ENCODE assay signal across 9 cellular contexts in the genomic region with DNA sequence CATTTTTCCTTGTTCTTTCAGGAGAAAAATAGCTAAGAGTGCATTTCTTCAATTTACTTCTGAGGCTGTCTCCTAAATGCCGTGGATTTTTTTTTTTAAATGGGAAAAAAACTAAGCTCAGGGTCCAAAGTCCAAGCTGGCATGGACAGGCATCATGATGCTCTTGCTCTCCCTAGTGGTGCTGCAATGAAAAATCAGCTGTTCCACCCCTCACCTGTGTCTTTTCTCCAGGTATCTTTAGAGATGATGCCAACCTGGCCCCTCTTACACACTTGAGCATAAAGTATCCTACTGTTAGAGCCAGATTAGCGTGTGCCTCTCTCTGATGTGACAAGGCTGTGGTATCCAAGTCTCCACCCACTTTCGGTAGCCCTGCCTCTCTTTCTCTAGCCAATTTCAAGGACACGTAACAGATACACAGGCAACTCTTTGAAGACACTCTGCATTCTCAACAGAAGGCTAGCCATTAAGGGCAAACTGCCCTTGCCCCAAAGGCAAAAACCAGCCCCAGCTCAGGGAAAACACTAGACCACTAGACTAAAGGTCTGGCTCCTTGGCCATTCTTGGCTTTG.
DNase-seq lines count a peak whose midpoint lies in the region; ATAC-seq and TF ChIP-seq lines count a peak whose summit lies in the region.
"Had no signal": no experiment of that assay in that cellular context is flagged by ENCODE, and none has a peak within 500 bp of the region (broad histone marks: within the 10 kb centered on the region; RNA-seq: fewer than 3 reads in every experiment).

No MANE protein-coding gene starts in this region.

- no peak for ATAC-seq in HG02870 (IDR thresholded peaks at IDR 0.05; ENCODE audit: unreplicated experiment)

- H3K9ac ChIP-seq in mammary epithelial cell (ENCODE audit: insufficient read depth, low read length) = no peak overlapping the region

- CTCF ChIA-PET in mammary epithelial cell (lab: Charles Lee; ENCODE audit: low non-redundant PET) = interaction anchor here (0.5 to 0.9 kb wide), 9 partner anchors 10 to 1299 kb away, joined by 3 to 6 read pairs (median 4); no protein-coding TSS in a partner anchor

- H3K4me2 ChIP-seq in mammary epithelial cell (ENCODE audit: insufficient read depth, low read depth, low read length) = no peak overlapping the region

- DNase-seq in GM12865 (ENCODE audit: low read depth) (peak; percentile 6), NCI-H146 (lab: John Stamatoyannopoulos, UW) (peak; percentile 65), mammary epithelial cell (peak; percentile 15), nephron progenitor cell (no peak), CD1c-positive myeloid dendritic cell (ENCODE audit: extremely low spot score) (no peak)
- no peak for DNase-seq in activated CD4-positive, alpha-beta T cell treated with anti-CD3 and anti-CD28 coated beads for 48 hours
- no peak for DNase-seq in activated naive CD8-positive, alpha-beta T cell treated with anti-CD3 and anti-CD28 coated beads for 36 hours

- WGBS in mammary epithelial cell (ENCODE audit: low coverage, missing lambda C conversion rate) = 38% methylated on average over 4 of the region's 4 CpGs

- no peaks in the 10 kb centered on the region for H3K79me2 ChIP-seq in mammary epithelial cell (ENCODE audit: insufficient read depth, low read length)

- dilution Hi-C loops in mammary epithelial cell (cut with HindIII; ENCODE audit: low sequenced_read_pairs) = no loop called here

- H3K4me1 Mint-ChIP-seq in nephron progenitor cell = peaks cover 36% of the 10 kb centered on the region
- peaks cover 8% of the 10 kb centered on the region for H3K4me1 Mint-ChIP-seq in activated naive CD8-positive, alpha-beta T cell treated with anti-CD3 and anti-CD28 coated beads for 36 hours

- H3K36me3 ChIP-seq in mammary epithelial cell (ENCODE audit: insufficient read depth, low read length) = no peaks in the 10 kb centered on the region

- no peaks in the 10 kb centered on the region for H3K9me3 ChIP-seq in mammary epithelial cell (replicated peaks; ENCODE audit: insufficient read depth, low read length)

- H3K27me3 Mint-ChIP-seq in nephron progenitor cell (ENCODE audit: low read depth, poor library complexity) = peaks cover 2% of the 10 kb centered on the region
- H3K27me3 Mint-ChIP-seq in activated naive CD8-positive, alpha-beta T cell treated with anti-CD3 and anti-CD28 coated beads for 36 hours = no peaks in the 10 kb centered on the region

- no peaks in the 10 kb centered on the region for H3K4me1 ChIP-seq in mammary epithelial cell (ENCODE audit: insufficient read depth, low read length)

- H3K27ac Mint-ChIP-seq in nephron progenitor cell = peak overlapping the region; percentile 57
- H3K27ac Mint-ChIP-seq in activated naive CD8-positive, alpha-beta T cell treated with anti-CD3 and anti-CD28 coated beads for 36 hours = no peak overlapping the region

- TF ChIP-seq CTCF in GM12865 (IDR thresholded peaks at IDR 0.05; ENCODE audit: insufficient read depth, low read depth, low read length, missing control alignments) = peak; percentile 35
- peak; percentile 54 to 68 for TF ChIP-seq CTCF in mammary epithelial cell (conservative IDR thresholded peaks at IDR 0.05 in 1 of 2, IDR thresholded peaks at IDR 0.05 in 1 of 2; ENCODE audit: extremely low read depth in 1 of 2, insufficient read depth in 1 of 2, low read depth in 1 of 2, low read length in 2 of 2)
- TF ChIP-seq CTCF in nephron progenitor cell (IDR thresholded peaks at IDR 0.05) = no peak

- no peaks in the 10 kb centered on the region for H3K27me3 ChIP-seq in mammary epithelial cell (ENCODE audit: insufficient read depth, low read length)

- no peak overlapping the region for H3K27ac ChIP-seq in mammary epithelial cell (ENCODE audit: insufficient read depth, low read depth, low read length)

- H3K4me3 Mint-ChIP-seq in nephron progenitor cell = no peak overlapping the region
- H3K4me3 Mint-ChIP-seq in activated naive CD8-positive, alpha-beta T cell treated with anti-CD3 and anti-CD28 coated beads for 36 hours = no peak overlapping the region

- H4K20me1 ChIP-seq in mammary epithelial cell (ENCODE audit: insufficient read depth, low read length) = no peaks in the 10 kb centered on the region

- in situ Hi-C loops in mammary epithelial cell (cut with MboI; ENCODE audit: low sequenced_read_pairs in 2 of 2) = loop anchor here (10.0 to 25.0 kb wide), 2 partner anchors 562 to 569 kb away; no protein-coding TSS in a partner anchor

- intact Hi-C loops in mammary epithelial cell (cut with micrococcal nuclease) = loop anchor here (1.0 to 10.0 kb wide), 6 partner anchors 189 to 1009 kb away; no protein-coding TSS in a partner anchor

- no TSS peak for BruUV-seq in mammary epithelial cell (replicated peaks; lab: Mats Ljungman, UMichigan)

- H2AFZ ChIP-seq in mammary epithelial cell (ENCODE audit: low read depth, low read length) = no peak overlapping the region

- H3K9me3 Mint-ChIP-seq in nephron progenitor cell = no peaks in the 10 kb centered on the region
- no peaks in the 10 kb centered on the region for H3K9me3 Mint-ChIP-seq in activated naive CD8-positive, alpha-beta T cell treated with anti-CD3 and anti-CD28 coated beads for 36 hours

- H3K36me3 Mint-ChIP-seq in nephron progenitor cell (ENCODE audit: low read depth) = no peaks in the 10 kb centered on the region
- H3K36me3 Mint-ChIP-seq in activated naive CD8-positive, alpha-beta T cell treated with anti-CD3 and anti-CD28 coated beads for 36 hours = no peaks in the 10 kb centered on the region

- no peak overlapping the region for H3K4me3 ChIP-seq in GM12865 (ENCODE audit: low read depth, low read length)
- H3K4me3 ChIP-seq in mammary epithelial cell (replicated peaks in 1 of 3; ENCODE audit: insufficient read depth in 1 of 3, low read depth in 2 of 3, low read length in 3 of 3) = no peak overlapping the region
- H3K4me3 ChIP-seq: lung had no signal

Comparison
In these comparisons a context has a peak if more than half of its experiments do, and no peak if none do; other contexts are left out.
1. DNase-seq: peak in GM12865 (single experiment), NCI-H146 (single experiment) and mammary epithelial cell (single experiment); none in nephron progenitor cell (single experiment), activated CD4-positive, alpha-beta T cell treated with anti-CD3 and anti-CD28 coated beads for 48 hours (single experiment), CD1c-positive myeloid dendritic cell (single experiment) and activated naive CD8-positive, alpha-beta T cell treated with anti-CD3 and anti-CD28 coated beads for 36 hours (single experiment).